28 cellular contexts compared by ENCODE assay signal in the genomic region with DNA sequence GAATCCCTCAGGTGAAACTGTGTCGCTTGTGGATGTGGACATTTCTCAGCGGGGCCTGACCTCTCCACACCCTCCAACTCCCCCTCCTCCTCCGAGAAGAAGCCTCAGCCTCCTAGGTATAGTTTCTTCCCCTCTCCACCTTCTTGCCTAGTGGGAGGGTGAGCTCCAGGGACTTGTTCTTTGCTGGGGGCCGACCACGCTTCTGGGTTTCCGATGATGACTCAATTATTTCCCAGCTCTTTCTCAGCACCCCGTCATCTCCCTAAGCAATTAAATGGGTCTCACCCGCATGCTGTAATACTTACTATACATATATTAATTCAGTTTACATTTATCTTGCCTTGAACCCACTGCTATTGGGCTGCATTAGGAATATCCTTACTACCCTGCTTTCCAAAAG. TPM values are rescaled to one million over a fixed set of nuclear protein-coding genes. Genes with fewer than 3 reads are reported as not detected.
"Had no signal": no experiment of that assay in that cellular context is flagged by ENCODE, and none has a peak within 500 bp of the region (broad histone marks: within the 10 kb centered on the region; RNA-seq: fewer than 3 reads in every experiment).

No MANE protein-coding gene starts in this region.

- H3K27ac Mint-ChIP-seq: mesothelial cell of epicardium; naive B cell; natural killer cell treated with Interleukin-12 subunit alpha and Interleukin-12 subunit beta and Interleukin-15 and Interleukin-18, amount 100 ng/mL, for 72 hours; progenitor cell of endocrine pancreas; stimulated activated memory B cell treated with anti-CD40 and anti-IgM and Interleukin-4, amounts not matched to agents 10 μg/mL and 1 μg/mL and 100 μg/mL, for 72 hours had no signal

- H3K4me3 ChIP-seq: left ventricle myocardium inferior, lung, ovary, right atrium auricular region, right lobe of liver, smooth muscle cell, tibial nerve, uterus had no signal

- H3K4me3 Mint-ChIP-seq: mesothelial cell of epicardium; naive B cell; natural killer cell treated with Interleukin-12 subunit alpha and Interleukin-12 subunit beta and Interleukin-15 and Interleukin-18, amount 100 ng/mL, for 72 hours; stimulated activated memory B cell treated with anti-CD40 and anti-IgM and Interleukin-4, amounts not matched to agents 10 μg/mL and 1 μg/mL and 100 μg/mL, for 72 hours; stimulated activated naive CD8-positive, alpha-beta T cell treated with anti-CD3 and anti-CD28 coated beads, Interleukin-15, amount 100 ng/mL, for 72 hours; type B pancreatic cell had no signal

- H3K36me3 ChIP-seq: ovary, uterus had no signal

- ATAC-seq: natural killer cell treated with Interleukin-12 subunit alpha and Interleukin-12 subunit beta and Interleukin-15 and Interleukin-18, amount 100 ng/mL, for 72 hours; right lobe of liver; stimulated activated memory B cell treated with anti-CD40 and anti-IgM and Interleukin-4, amounts not matched to agents 10 μg/mL and 1 μg/mL and 100 μg/mL, for 72 hours; stimulated activated naive CD8-positive, alpha-beta T cell treated with anti-CD3 and anti-CD28 coated beads, Interleukin-15, amount 100 ng/mL, for 72 hours had no signal

- H3K4me1 ChIP-seq: right lobe of liver, uterus had no signal

- H3K9me3 ChIP-seq: left ventricle myocardium inferior, neutrophil, ovary, right atrium auricular region, right lobe of liver, tibial nerve, uterus had no signal

- H3K27ac ChIP-seq: left ventricle myocardium inferior, neutrophil, ovary, right atrium auricular region, right lobe of liver, tibial nerve, uterus had no signal

- H3K4me1 Mint-ChIP-seq: stimulated activated memory B cell treated with anti-CD40 and anti-IgM and Interleukin-4, amounts not matched to agents 10 μg/mL and 1 μg/mL and 100 μg/mL, for 72 hours; stimulated activated naive CD8-positive, alpha-beta T cell treated with anti-CD3 and anti-CD28 coated beads, Interleukin-15, amount 100 ng/mL, for 72 hours had no signal

- H3K27me3 Mint-ChIP-seq: naive B cell; natural killer cell treated with Interleukin-12 subunit alpha and Interleukin-12 subunit beta and Interleukin-15 and Interleukin-18, amount 100 ng/mL, for 72 hours; progenitor cell of endocrine pancreas; stimulated activated memory B cell treated with anti-CD40 and anti-IgM and Interleukin-4, amounts not matched to agents 10 μg/mL and 1 μg/mL and 100 μg/mL, for 72 hours; stimulated activated naive CD8-positive, alpha-beta T cell treated with anti-CD3 and anti-CD28 coated beads, Interleukin-15, amount 100 ng/mL, for 72 hours; type B pancreatic cell had no signal

- H3K9me3 Mint-ChIP-seq: mesothelial cell of epicardium; naive B cell; natural killer cell treated with Interleukin-12 subunit alpha and Interleukin-12 subunit beta and Interleukin-15 and Interleukin-18, amount 100 ng/mL, for 72 hours; stimulated activated memory B cell treated with anti-CD40 and anti-IgM and Interleukin-4, amounts not matched to agents 10 μg/mL and 1 μg/mL and 100 μg/mL, for 72 hours; stimulated activated naive CD8-positive, alpha-beta T cell treated with anti-CD3 and anti-CD28 coated beads, Interleukin-15, amount 100 ng/mL, for 72 hours; type B pancreatic cell had no signal

- DNase-seq: hypothalamus; islet precursor cell; left ventricle myocardium inferior; mesendoderm; naive B cell; occipital lobe; ovary; stimulated activated CD4-positive, alpha-beta T cell treated with anti-CD3 and anti-CD28 coated beads, Interleukin-1b, Interleukin-23, amount 100 ng/mL, for 48 hours; stimulated activated CD4-positive, alpha-beta T cell treated with anti-CD3 and anti-CD28 coated beads, Interleukin-2, amount 100 ng/mL, for 48 hours; stimulated activated CD4-positive, alpha-beta T cell treated with anti-CD3 and anti-CD28 coated beads, Interleukin-4, amount 100 ng/mL, for 4 hours; stimulated activated CD8-positive, alpha-beta memory T cell treated with anti-CD3 and anti-CD28 coated beads, Interleukin-4, amount 100 ng/mL, for 48 hours; stimulated activated naive CD4-positive, alpha-beta T cell treated with Interleukin-2 at 50 U/mL for 16 hours; stimulated activated naive CD8-positive, alpha-beta T cell treated with anti-CD3 and anti-CD28 coated beads, Interleukin-15, amount 100 ng/mL, for 72 hours; substantia nigra; uterus had no signal

RNA-seq across cellular contexts. Expression of a gene that starts 21.0 kb away (rescaled TPM):
- total RNA-seq: pulmonary artery endothelial cell, right atrium auricular region, skeletal muscle tissue, smooth muscle cell had no signal
